Comparison of ENCODE assay signal across 12 cellular contexts in the genomic region with DNA sequence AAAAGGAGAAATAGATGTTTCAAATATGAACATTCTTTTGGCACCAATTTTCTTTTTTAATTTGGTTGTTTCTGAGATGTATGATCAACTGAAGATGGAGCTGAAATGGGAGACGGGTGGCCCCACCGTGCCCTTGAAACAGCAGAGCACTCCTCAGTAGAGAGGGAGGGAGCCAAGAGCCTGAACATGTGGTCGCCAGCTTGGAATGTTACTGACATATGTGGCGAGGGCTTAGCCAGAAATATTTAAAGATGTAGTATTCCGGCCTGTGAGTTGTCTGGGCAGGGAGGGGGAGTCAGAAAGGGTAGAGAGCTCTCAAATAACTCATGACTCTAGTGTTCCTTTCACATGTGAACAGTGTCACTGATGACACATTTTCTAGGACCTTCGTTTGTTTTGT. TPM values are rescaled to one million over a fixed set of nuclear protein-coding genes. Genes with fewer than 3 reads are reported as not detected.
A peak's percentile ranks its signal among the peaks of the same experiment; 100 is the strongest.
DNase-seq lines count a peak whose midpoint lies in the region; ATAC-seq and TF ChIP-seq lines count a peak whose summit lies in the region.
"Had no signal": no experiment of that assay in that cellular context is flagged by ENCODE, and none has a peak within 500 bp of the region (broad histone marks: within the 10 kb centered on the region; RNA-seq: fewer than 3 reads in every experiment).

No MANE protein-coding gene starts in this region.

- peaks cover 25% of the 10 kb centered on the region for H3K4me1 ChIP-seq in SJCRH30

- no peak for TF ChIP-seq CTCF in fibroblast of pulmonary artery (IDR thresholded peaks at IDR 0.05; ENCODE audit: low read length, missing control alignments)

- no peaks in the 10 kb centered on the region for H3K27me3 ChIP-seq in SJCRH30

- DNase-seq in GM04504 (ENCODE audit: low read depth) (peak; percentile 88), SJCRH30 (peak; percentile 80 to 83), fibroblast of pulmonary artery (ENCODE audit: low read depth) (peak; percentile 73), skeletal muscle cell (ENCODE audit: low read depth) (peak; percentile 84), hypothalamus (lab: John Stamatoyannopoulos, UW) (no peak), NCI-H1417 treated with DMSO at 0.1 percent for 48 hours (lab: John Stamatoyannopoulos, UW) (no peak)
- DNase-seq: DMS79 treated with DMSO at 0.1 percent for 48 hours; naive thymus-derived CD4-positive, alpha-beta T cell; NCI-H1436 treated with DMSO at 0.1 percent for 48 hours; stimulated activated CD4-positive, alpha-beta T cell treated with anti-CD3 and anti-CD28 coated beads, Interleukin-15, amount 100 ng/mL, for 24 hours had no signal

- no peak for ATAC-seq in HG03095 (IDR thresholded peaks at IDR 0.05; ENCODE audit: unreplicated experiment)
- ATAC-seq: HepG2; naive thymus-derived CD4-positive, alpha-beta T cell had no signal

- no peaks in the 10 kb centered on the region for H3K9me3 ChIP-seq in SJCRH30 (replicated peaks)

- H3K4me3 ChIP-seq in SJCRH30 (no peak overlapping the region), fibroblast of pulmonary artery (replicated peaks; ENCODE audit: low read depth, low read length) (no peak overlapping the region), skeletal muscle cell (ENCODE audit: low read depth, low read length) (no peak overlapping the region)

- peak overlapping the region; percentile 12; the same call in 1 of the 2 replicates for H3K27ac ChIP-seq in SJCRH30

- peaks cover 24% of the 10 kb centered on the region for H3K36me3 ChIP-seq in SJCRH30

RNA-seq across cellular contexts. Expression of a gene that starts 13.3 kb away (rescaled TPM):
- total RNA-seq in SJCRH30 (2014; rRNA removed; shearing (Covaris generic)), result 4.4 and 4.5 TPM in 2 replicates
- total RNA-seq: HepG2 had no signal

Comparison
In these comparisons a context has a peak if more than half of its experiments do, and no peak if none do; other contexts are left out.
1. DNase-seq: peak in GM04504 (single experiment), SJCRH30 (2 of 2), fibroblast of pulmonary artery (single experiment) and skeletal muscle cell (single experiment); none in hypothalamus (0 of 51) and NCI-H1417 treated with DMSO at 0.1 percent for 48 hours (single experiment).